In genomic region chr6:143059616-143060353, GRCh38 we compare ENCODE assay signal across 9 cellular contexts. TPM values are rescaled to one million over a fixed set of nuclear protein-coding genes. Genes with fewer than 3 reads are reported as not detected.
DNase-seq lines count a peak whose midpoint lies in the region; ATAC-seq, FAIRE-seq and TF ChIP-seq lines count a peak whose summit lies in the region.
"Had no signal": no experiment of that assay in that cellular context is flagged by ENCODE, and none has a peak within 500 bp of the region (broad histone marks: within the 10 kb centered on the region; RNA-seq: fewer than 3 reads in every experiment).

No MANE protein-coding gene starts in this region.

- TF ChIP-seq POLR2A in H1 (IDR thresholded peaks at IDR 0.05; ENCODE audit: control extremely low read depth in 1 of 2, low read depth in 2 of 2, low read length in 2 of 2) = no peak
- TF ChIP-seq POLR2A in tibial nerve (IDR thresholded peaks at IDR 0.05) = no peak

- H3K36me3 Mint-ChIP-seq in T-helper 2 cell treated with Interferon-gamma antibody and Interleukin-4, amounts not matched to agents 5 μg/mL and 100 μg/mL, for 36 hours (ENCODE audit: low read depth) = no peaks in the 10 kb centered on the region

- H3K27me3 ChIP-seq in H1 (replicated peaks in 1 of 4; ENCODE audit: control insufficient read depth in 3 of 4, extremely low read depth in 1 of 4, insufficient read depth in 3 of 4, low read length in 3 of 4) = no peaks in the 10 kb centered on the region
- H3K27me3 ChIP-seq in tibial nerve = no peaks in the 10 kb centered on the region

- H2BK20ac ChIP-seq in H1 (ENCODE audit: low read length) = no peak overlapping the region

- H3K4me3 ChIP-seq in H1 (ENCODE audit: extremely low read depth in 1 of 4, insufficient read depth in 2 of 4, low read depth in 3 of 4, low read length in 4 of 4) = peak overlapping the region; percentile 65 to 87 (median 78)
- peak overlapping the region; percentile 59 for H3K4me3 ChIP-seq in mucosa of descending colon
- peak overlapping the region; percentile 81 to 92 (median 88) for H3K4me3 ChIP-seq in tibial nerve

- peak overlapping the region; percentile 88 for H3K4me3 Mint-ChIP-seq in T-helper 2 cell treated with Interferon-gamma antibody and Interleukin-4, amounts not matched to agents 5 μg/mL and 100 μg/mL, for 36 hours

- intact Hi-C loops in mucosa of descending colon (cut with DNase I, micrococcal nuclease) = no loop called here

- H3K27me3 Mint-ChIP-seq in T-helper 2 cell treated with Interferon-gamma antibody and Interleukin-4, amounts not matched to agents 5 μg/mL and 100 μg/mL, for 36 hours (ENCODE audit: low read depth) = no peaks in the 10 kb centered on the region

- POLR2A ChIA-PET in H1 (lab: Charles Lee; ENCODE audit: partially characterized antibody) = interaction anchor here (0.5 to 1.5 kb wide), 4 partner anchors 16 to 270 kb away, joined by 3 to 4 read pairs (median 3); no protein-coding TSS in a partner anchor

- no peak overlapping the region for H2AK5ac ChIP-seq in H1 (ENCODE audit: low read depth, low read length)

- DNase-seq in GM03348 (ENCODE audit: low spot score) (peak; percentile 56), HT-29 (ENCODE audit: low spot score) (peak; percentile 71), H1 (ENCODE audit: low read depth in 1 of 2, low spot score in 2 of 2) (no peak), mucosa of descending colon (peak in 1 of 3 donors; percentile 21), tibial nerve (ENCODE audit: low spot score in 2 of 2) (no peak)
- DNase-seq in T-helper 2 cell treated with Interferon-gamma antibody and Interleukin-4, amounts not matched to agents 5 μg/mL and 100 μg/mL, for 36 hours (ENCODE audit: low spot score) = peak; percentile 9

- CTCF ChIA-PET in H1 (lab: Charles Lee; ENCODE audit: partially characterized antibody) = interaction anchor here (0.6 to 1.4 kb wide), 6 partner anchors 16 to 368 kb away, joined by 3 to 4 read pairs (median 3); no protein-coding TSS in a partner anchor

- no peaks in the 10 kb centered on the region for H3K9me3 Mint-ChIP-seq in T-helper 2 cell treated with Interferon-gamma antibody and Interleukin-4, amounts not matched to agents 5 μg/mL and 100 μg/mL, for 36 hours

- FAIRE-seq in H1 (lab: Jason Lieb, UNC) = no peak
- FAIRE-seq: endometrium had no signal

- peak overlapping the region; percentile 31; the same call in 1 of the 2 replicates for H2BK5ac ChIP-seq in H1 (ENCODE audit: low read depth, low read length)

- H3K14ac ChIP-seq in H1 (ENCODE audit: insufficient read length) = no peak overlapping the region

- H3K4me1 ChIP-seq in H1 (replicated peaks in 1 of 4; ENCODE audit: control insufficient read depth in 3 of 4, insufficient read depth in 4 of 4, low read length in 3 of 4) (peaks cover 5 to 20% (median 16%) of the 10 kb centered on the region in 4 experiments; a peak in 5 of 7 replicates), mucosa of descending colon (ENCODE audit: low read depth) (no peaks in the 10 kb centered on the region), tibial nerve (peaks cover 0 to 23% (median 6%) of the 10 kb centered on the region in 4 donors)

- TF ChIP-seq EP300 in H1 (IDR thresholded peaks at IDR 0.05; ENCODE audit: borderline replicate concordance in 1 of 2, low read depth in 2 of 2, low read length in 2 of 2) = no peak
- TF ChIP-seq EP300 in tibial nerve (IDR thresholded peaks at IDR 0.05) = no peak

- peak overlapping the region; percentile 36; the same call in 1 of the 2 replicates for H2AFZ ChIP-seq in H1 (ENCODE audit: low read length)

- H4K8ac ChIP-seq in H1 (ENCODE audit: extremely low read depth, insufficient read depth, low read length) = peak overlapping the region; percentile 95; the same call in 1 of the 2 replicates

- H3K56ac ChIP-seq in H1 (replicated peaks; ENCODE audit: insufficient read length, low read depth, low read length) = peak overlapping the region; percentile 16

- peak; percentile 32 for ATAC-seq in mucosa of descending colon
- ATAC-seq in HG02759 (IDR thresholded peaks at IDR 0.05; ENCODE audit: unreplicated experiment) = no peak
- ATAC-seq in HG02938 (IDR thresholded peaks at IDR 0.05; ENCODE audit: unreplicated experiment) = no peak

- peak overlapping the region; percentile 55; the same call in 1 of the 2 replicates for H2BK12ac ChIP-seq in H1 (ENCODE audit: low read depth, low read length)

- H3K27ac ChIP-seq in H1 (ENCODE audit: low read depth, low read length) (no peak overlapping the region), tibial nerve (peak overlapping the region; percentile 94 to 97 (median 96))

- H3K9ac ChIP-seq in H1 (replicated peaks in 1 of 4; ENCODE audit: extremely low read depth in 1 of 4, low read depth in 3 of 4, low read length in 3 of 4) = peak overlapping the region in 3 of 4 experiments; percentile 26 to 67 (median 54); a peak in 3 of 7 replicates

- peaks cover 0 to 11% of the 10 kb centered on the region in 2 experiments; a peak in 2 of 4 replicates for H3K79me2 ChIP-seq in H1 (ENCODE audit: control insufficient read depth in 1 of 2, insufficient read depth in 2 of 2, low read length in 2 of 2)

- H3K23ac ChIP-seq in H1 (ENCODE audit: insufficient read length) = no peak overlapping the region

- TF ChIP-seq RAD21 in H1 (IDR thresholded peaks at IDR 0.05 in 1 of 2, conservative IDR thresholded peaks at IDR 0.05 in 1 of 2; ENCODE audit: low read depth in 2 of 2, low read length in 2 of 2) = no peak

- TF ChIP-seq CTCF in H1 (IDR thresholded peaks at IDR 0.05; ENCODE audit: control extremely low read depth in 1 of 3, insufficient read depth in 1 of 3, low read depth in 1 of 3, low read length in 3 of 3) (no peak), mucosa of descending colon (IDR thresholded peaks at IDR 0.05) (no peak), tibial nerve (IDR thresholded peaks at IDR 0.05) (no peak)

- WGBS in H1 (ENCODE audit: extremely low coverage in 1 of 2, insufficient coverage in 1 of 2, insufficient read length in 1 of 2, insufficient replicate concordance in 2 of 2, low coverage in 1 of 2, low lambda C conversion rate in 2 of 2, missing lambda C conversion rate in 1 of 2), 2 experiments = 16% methylated on average over 8 of the region's 8 CpGs; no CpG with 5 or more reads in 1 of the 2 experiments
- 7% methylated on average over 8 of the region's 8 CpGs for WGBS in tibial nerve, 2 donors

- no peak overlapping the region for H3K4ac ChIP-seq in H1 (replicated peaks; ENCODE audit: insufficient read length, low read depth, low read length)

- no peak overlapping the region for H4K5ac ChIP-seq in H1 (ENCODE audit: insufficient read length, low read depth, low read length)

- H3K36me3 ChIP-seq in H1 (ENCODE audit: control insufficient read depth in 2 of 4, insufficient read depth in 4 of 4, low read length in 3 of 4) (no peaks in the 10 kb centered on the region), mucosa of descending colon (ENCODE audit: low read depth) (no peaks in the 10 kb centered on the region), tibial nerve (no peaks in the 10 kb centered on the region)

- peak overlapping the region; percentile 76 to 83 for H3K4me2 ChIP-seq in H1 (ENCODE audit: insufficient read depth in 1 of 2, low read depth in 2 of 2, low read length in 2 of 2)

- H3K27ac Mint-ChIP-seq in T-helper 2 cell treated with Interferon-gamma antibody and Interleukin-4, amounts not matched to agents 5 μg/mL and 100 μg/mL, for 36 hours = peak overlapping the region; percentile 87

- H3K4me1 Mint-ChIP-seq in T-helper 2 cell treated with Interferon-gamma antibody and Interleukin-4, amounts not matched to agents 5 μg/mL and 100 μg/mL, for 36 hours (ENCODE audit: low read depth) = peaks cover 21% of the 10 kb centered on the region

- no peak overlapping the region for H4K91ac ChIP-seq in H1 (replicated peaks; ENCODE audit: insufficient read length, low read length)

- H2BK120ac ChIP-seq in H1 (replicated peaks; ENCODE audit: low read depth, low read length) = no peak overlapping the region

- H3K9me3 ChIP-seq in H1 (ENCODE audit: insufficient read depth in 2 of 2, low read depth in 1 of 2, low read length in 1 of 2) = no peaks in the 10 kb centered on the region
- H3K9me3 ChIP-seq in mucosa of descending colon = no peaks in the 10 kb centered on the region
- H3K9me3 ChIP-seq in tibial nerve = no peaks in the 10 kb centered on the region

- 0 out of 2 replicates have a peak, but pooled peaks cover 2% of the 10 kb centered on the region for H3K79me1 ChIP-seq in H1 (ENCODE audit: low read depth, low read length)

- no peaks in the 10 kb centered on the region for H4K20me1 ChIP-seq in H1 (replicated peaks in 1 of 2; ENCODE audit: control insufficient read depth in 1 of 2, insufficient read depth in 2 of 2, low read length in 2 of 2)

- peaks cover 8% of the 10 kb centered on the region for H3K23me2 ChIP-seq in H1 (ENCODE audit: low read depth, low read length)

- no peak overlapping the region; the same call in 1 of the 2 replicates for H2BK15ac ChIP-seq in H1 (ENCODE audit: low read length)

- peak overlapping the region; percentile 63 for H3K18ac ChIP-seq in H1 (ENCODE audit: extremely low read depth, low read length)

TF ChIP-seq in H1, 55 proteins besides CTCF, POLR2A, EP300 and RAD21:
- TF ChIP-seq SAP30 (IDR thresholded peaks at IDR 0.05; ENCODE audit: insufficient read depth, insufficient replicate concordance, low read length) (peak; percentile 71), SRF (IDR thresholded peaks at IDR 0.05; ENCODE audit: low read depth, low read length) (no peak), POU5F1 (IDR thresholded peaks at IDR 0.05; ENCODE audit: low read depth, low read length) (no peak), MAFK (IDR thresholded peaks at IDR 0.05; ENCODE audit: low read depth, low read length) (no peak), CHD1 (IDR thresholded peaks at IDR 0.05; ENCODE audit: low read depth, low read length) (no peak)

RNA-seq across cellular contexts. Expression of gene AIG1, which starts 0.9 kb away (rescaled TPM):
- 18.2 and 21.9 TPM in 2 replicates for total RNA-seq in HT-29 (2014; rRNA removed; shearing (Covaris generic))
- 57.5 and 58.4 TPM in 2 replicates for total RNA-seq in H1 (2021; fragmentation: NEBNext Ultra II Directional; extraction: Animal tissue kit (Norgen Biotek cat#: 25700))
- 48.8 and 56.6 TPM in 2 replicates for polyA plus RNA-seq in H1 (2011; rRNA removed)
- 44.1 TPM for polyA plus RNA-seq in H1 (2011; cell fraction: cytosol; rRNA removed)
- polyA plus RNA-seq in H1 (2011; cell fraction: nucleus; rRNA removed) = 40.9 TPM
- 51.6 to 60.7 TPM (median 57.4 TPM) in 4 replicates for polyA plus RNA-seq in H1 (2012, experiment 1 of 2)
- 63.0 TPM for polyA plus RNA-seq in H1 (2012, experiment 2 of 2)
- polyA plus RNA-seq in H1 (2013, experiment 1 of 2) = 76.5 TPM
- polyA plus RNA-seq in H1 (2013, experiment 2 of 2) = 84.5 TPM
- 38.7 and 46.6 TPM in 2 replicates for polyA minus RNA-seq in H1 (2011; rRNA and poly(A)+ RNA removed)
- 17.1 TPM for polyA minus RNA-seq in H1 (2011; cell fraction: cytosol; rRNA and poly(A)+ RNA removed)
- 68.3 TPM for polyA minus RNA-seq in H1 (2011; cell fraction: nucleus; rRNA and poly(A)+ RNA removed)
- total RNA-seq in mucosa of descending colon (10 to 100 TPM; 18.5 to 21.5 (median 21.0) TPM), tibial nerve (10 to 100 TPM; 18.2 to 23.9 (median 22.2) TPM)

Comparison
In these comparisons a context has a peak if more than half of its experiments do, and no peak if none do; other contexts are left out.
1. DNase-seq: peak in GM03348 (single experiment), HT-29 (single experiment) and T-helper 2 cell treated with Interferon-gamma antibody and Interleukin-4, amounts not matched to agents 5 μg/mL and 100 μg/mL, for 36 hours (single experiment); none in H1 (0 of 2) and tibial nerve (0 of 2).
2. Peak in every context shown above with its lines, with median percentiles within 50 percentile points of each other: H3K4me3 ChIP-seq.